Comparison of ENCODE assay signal across 1 cellular context in the genomic region with DNA sequence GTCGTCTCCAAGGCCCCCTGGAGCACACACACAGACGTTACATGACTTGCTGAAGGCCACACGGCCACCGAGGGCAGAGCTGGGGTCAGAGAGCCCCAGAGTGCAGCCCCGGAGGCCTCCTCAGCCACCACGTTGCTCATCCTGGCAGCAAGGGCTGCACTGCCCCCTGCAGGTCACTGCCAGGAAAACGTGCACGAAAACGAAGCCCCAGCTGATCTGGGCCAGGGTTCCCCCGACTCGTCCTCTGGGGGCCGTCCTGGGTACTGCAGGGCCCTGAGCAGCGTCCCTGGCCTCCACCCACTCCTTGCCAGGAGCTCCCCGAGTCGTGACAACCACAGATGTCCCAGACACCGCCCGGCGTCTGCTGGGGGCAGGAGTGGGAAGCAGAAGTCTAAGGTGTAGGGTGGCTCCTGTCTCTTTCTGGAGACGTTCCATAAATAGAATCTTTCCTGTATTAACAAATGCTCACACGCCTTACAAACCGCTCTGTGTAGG.
TF ChIP-seq lines count a peak whose summit lies in the region.

No MANE protein-coding gene starts in this region.

TF ChIP-seq in K562, 482 proteins besides CTCF, POLR2A, EP300 and RAD21 (continued from another document and continues in another):
- TF ChIP-seq, protein P1, sequence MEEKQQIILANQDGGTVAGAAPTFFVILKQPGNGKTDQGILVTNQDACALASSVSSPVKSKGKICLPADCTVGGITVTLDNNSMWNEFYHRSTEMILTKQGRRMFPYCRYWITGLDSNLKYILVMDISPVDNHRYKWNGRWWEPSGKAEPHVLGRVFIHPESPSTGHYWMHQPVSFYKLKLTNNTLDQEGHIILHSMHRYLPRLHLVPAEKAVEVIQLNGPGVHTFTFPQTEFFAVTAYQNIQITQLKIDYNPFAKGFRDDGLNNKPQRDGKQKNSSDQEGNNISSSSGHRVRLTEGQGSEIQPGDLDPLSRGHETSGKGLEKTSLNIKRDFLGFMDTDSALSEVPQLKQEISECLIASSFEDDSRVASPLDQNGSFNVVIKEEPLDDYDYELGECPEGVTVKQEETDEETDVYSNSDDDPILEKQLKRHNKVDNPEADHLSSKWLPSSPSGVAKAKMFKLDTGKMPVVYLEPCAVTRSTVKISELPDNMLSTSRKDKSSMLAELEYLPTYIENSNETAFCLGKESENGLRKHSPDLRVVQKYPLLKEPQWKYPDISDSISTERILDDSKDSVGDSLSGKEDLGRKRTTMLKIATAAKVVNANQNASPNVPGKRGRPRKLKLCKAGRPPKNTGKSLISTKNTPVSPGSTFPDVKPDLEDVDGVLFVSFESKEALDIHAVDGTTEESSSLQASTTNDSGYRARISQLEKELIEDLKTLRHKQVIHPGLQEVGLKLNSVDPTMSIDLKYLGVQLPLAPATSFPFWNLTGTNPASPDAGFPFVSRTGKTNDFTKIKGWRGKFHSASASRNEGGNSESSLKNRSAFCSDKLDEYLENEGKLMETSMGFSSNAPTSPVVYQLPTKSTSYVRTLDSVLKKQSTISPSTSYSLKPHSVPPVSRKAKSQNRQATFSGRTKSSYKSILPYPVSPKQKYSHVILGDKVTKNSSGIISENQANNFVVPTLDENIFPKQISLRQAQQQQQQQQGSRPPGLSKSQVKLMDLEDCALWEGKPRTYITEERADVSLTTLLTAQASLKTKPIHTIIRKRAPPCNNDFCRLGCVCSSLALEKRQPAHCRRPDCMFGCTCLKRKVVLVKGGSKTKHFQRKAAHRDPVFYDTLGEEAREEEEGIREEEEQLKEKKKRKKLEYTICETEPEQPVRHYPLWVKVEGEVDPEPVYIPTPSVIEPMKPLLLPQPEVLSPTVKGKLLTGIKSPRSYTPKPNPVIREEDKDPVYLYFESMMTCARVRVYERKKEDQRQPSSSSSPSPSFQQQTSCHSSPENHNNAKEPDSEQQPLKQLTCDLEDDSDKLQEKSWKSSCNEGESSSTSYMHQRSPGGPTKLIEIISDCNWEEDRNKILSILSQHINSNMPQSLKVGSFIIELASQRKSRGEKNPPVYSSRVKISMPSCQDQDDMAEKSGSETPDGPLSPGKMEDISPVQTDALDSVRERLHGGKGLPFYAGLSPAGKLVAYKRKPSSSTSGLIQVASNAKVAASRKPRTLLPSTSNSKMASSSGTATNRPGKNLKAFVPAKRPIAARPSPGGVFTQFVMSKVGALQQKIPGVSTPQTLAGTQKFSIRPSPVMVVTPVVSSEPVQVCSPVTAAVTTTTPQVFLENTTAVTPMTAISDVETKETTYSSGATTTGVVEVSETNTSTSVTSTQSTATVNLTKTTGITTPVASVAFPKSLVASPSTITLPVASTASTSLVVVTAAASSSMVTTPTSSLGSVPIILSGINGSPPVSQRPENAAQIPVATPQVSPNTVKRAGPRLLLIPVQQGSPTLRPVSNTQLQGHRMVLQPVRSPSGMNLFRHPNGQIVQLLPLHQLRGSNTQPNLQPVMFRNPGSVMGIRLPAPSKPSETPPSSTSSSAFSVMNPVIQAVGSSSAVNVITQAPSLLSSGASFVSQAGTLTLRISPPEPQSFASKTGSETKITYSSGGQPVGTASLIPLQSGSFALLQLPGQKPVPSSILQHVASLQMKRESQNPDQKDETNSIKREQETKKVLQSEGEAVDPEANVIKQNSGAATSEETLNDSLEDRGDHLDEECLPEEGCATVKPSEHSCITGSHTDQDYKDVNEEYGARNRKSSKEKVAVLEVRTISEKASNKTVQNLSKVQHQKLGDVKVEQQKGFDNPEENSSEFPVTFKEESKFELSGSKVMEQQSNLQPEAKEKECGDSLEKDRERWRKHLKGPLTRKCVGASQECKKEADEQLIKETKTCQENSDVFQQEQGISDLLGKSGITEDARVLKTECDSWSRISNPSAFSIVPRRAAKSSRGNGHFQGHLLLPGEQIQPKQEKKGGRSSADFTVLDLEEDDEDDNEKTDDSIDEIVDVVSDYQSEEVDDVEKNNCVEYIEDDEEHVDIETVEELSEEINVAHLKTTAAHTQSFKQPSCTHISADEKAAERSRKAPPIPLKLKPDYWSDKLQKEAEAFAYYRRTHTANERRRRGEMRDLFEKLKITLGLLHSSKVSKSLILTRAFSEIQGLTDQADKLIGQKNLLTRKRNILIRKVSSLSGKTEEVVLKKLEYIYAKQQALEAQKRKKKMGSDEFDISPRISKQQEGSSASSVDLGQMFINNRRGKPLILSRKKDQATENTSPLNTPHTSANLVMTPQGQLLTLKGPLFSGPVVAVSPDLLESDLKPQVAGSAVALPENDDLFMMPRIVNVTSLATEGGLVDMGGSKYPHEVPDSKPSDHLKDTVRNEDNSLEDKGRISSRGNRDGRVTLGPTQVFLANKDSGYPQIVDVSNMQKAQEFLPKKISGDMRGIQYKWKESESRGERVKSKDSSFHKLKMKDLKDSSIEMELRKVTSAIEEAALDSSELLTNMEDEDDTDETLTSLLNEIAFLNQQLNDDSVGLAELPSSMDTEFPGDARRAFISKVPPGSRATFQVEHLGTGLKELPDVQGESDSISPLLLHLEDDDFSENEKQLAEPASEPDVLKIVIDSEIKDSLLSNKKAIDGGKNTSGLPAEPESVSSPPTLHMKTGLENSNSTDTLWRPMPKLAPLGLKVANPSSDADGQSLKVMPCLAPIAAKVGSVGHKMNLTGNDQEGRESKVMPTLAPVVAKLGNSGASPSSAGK (IDR thresholded peaks at IDR 0.05) = peak; percentile 78
- no peak for TF ChIP-seq ZZZ3 (IDR thresholded peaks at IDR 0.05)
- TF ChIP-seq NFE2 (IDR thresholded peaks at IDR 0.05; ENCODE audit: low read depth) = no peak
- TF ChIP-seq, protein P2, sequence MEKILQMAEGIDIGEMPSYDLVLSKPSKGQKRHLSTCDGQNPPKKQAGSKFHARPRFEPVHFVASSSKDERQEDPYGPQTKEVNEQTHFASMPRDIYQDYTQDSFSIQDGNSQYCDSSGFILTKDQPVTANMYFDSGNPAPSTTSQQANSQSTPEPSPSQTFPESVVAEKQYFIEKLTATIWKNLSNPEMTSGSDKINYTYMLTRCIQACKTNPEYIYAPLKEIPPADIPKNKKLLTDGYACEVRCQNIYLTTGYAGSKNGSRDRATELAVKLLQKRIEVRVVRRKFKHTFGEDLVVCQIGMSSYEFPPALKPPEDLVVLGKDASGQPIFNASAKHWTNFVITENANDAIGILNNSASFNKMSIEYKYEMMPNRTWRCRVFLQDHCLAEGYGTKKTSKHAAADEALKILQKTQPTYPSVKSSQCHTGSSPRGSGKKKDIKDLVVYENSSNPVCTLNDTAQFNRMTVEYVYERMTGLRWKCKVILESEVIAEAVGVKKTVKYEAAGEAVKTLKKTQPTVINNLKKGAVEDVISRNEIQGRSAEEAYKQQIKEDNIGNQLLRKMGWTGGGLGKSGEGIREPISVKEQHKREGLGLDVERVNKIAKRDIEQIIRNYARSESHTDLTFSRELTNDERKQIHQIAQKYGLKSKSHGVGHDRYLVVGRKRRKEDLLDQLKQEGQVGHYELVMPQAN (IDR thresholded peaks at IDR 0.05; ENCODE audit: borderline replicate concordance) = 0 out of 2 replicates have a peak, but pooled peaks have one; percentile 22
- TF ChIP-seq, protein P3, sequence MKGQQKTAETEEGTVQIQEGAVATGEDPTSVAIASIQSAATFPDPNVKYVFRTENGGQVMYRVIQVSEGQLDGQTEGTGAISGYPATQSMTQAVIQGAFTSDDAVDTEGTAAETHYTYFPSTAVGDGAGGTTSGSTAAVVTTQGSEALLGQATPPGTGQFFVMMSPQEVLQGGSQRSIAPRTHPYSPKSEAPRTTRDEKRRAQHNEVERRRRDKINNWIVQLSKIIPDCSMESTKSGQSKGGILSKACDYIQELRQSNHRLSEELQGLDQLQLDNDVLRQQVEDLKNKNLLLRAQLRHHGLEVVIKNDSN (CRISPR knock-in tag; IDR thresholded peaks at IDR 0.05) = peak; percentile 42; the same call in 1 of the 2 replicates
- TF ChIP-seq, protein P4, sequence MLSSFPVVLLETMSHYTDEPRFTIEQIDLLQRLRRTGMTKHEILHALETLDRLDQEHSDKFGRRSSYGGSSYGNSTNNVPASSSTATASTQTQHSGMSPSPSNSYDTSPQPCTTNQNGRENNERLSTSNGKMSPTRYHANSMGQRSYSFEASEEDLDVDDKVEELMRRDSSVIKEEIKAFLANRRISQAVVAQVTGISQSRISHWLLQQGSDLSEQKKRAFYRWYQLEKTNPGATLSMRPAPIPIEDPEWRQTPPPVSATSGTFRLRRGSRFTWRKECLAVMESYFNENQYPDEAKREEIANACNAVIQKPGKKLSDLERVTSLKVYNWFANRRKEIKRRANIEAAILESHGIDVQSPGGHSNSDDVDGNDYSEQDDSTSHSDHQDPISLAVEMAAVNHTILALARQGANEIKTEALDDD (IDR thresholded peaks at IDR 0.05) = 0 out of 2 replicates have a peak, but pooled peaks have one; percentile 17
- 0 out of 2 replicates have a peak, but pooled peaks have one; percentile 21 for TF ChIP-seq DMBX1 (CRISPR knock-in tag; IDR thresholded peaks at IDR 0.05; ENCODE audit: borderline replicate concordance)
- no peak for TF ChIP-seq ZNF445 (CRISPR knock-in tag; IDR thresholded peaks at IDR 0.05; ENCODE audit: low read depth)
- TF ChIP-seq TOE1 (IDR thresholded peaks at IDR 0.05; ENCODE audit: borderline replicate concordance) = peak; percentile 50; the same call in 1 of the 2 replicates
- TF ChIP-seq TOE1 (CRISPR knock-in tag; IDR thresholded peaks at IDR 0.05; ENCODE audit: borderline replicate concordance, low read depth) = peak; percentile 36; the same call in 1 of the 2 replicates
- no peak for TF ChIP-seq ZC3H11A (IDR thresholded peaks at IDR 0.05; ENCODE audit: low read depth, low read length)
- TF ChIP-seq, protein P5, sequence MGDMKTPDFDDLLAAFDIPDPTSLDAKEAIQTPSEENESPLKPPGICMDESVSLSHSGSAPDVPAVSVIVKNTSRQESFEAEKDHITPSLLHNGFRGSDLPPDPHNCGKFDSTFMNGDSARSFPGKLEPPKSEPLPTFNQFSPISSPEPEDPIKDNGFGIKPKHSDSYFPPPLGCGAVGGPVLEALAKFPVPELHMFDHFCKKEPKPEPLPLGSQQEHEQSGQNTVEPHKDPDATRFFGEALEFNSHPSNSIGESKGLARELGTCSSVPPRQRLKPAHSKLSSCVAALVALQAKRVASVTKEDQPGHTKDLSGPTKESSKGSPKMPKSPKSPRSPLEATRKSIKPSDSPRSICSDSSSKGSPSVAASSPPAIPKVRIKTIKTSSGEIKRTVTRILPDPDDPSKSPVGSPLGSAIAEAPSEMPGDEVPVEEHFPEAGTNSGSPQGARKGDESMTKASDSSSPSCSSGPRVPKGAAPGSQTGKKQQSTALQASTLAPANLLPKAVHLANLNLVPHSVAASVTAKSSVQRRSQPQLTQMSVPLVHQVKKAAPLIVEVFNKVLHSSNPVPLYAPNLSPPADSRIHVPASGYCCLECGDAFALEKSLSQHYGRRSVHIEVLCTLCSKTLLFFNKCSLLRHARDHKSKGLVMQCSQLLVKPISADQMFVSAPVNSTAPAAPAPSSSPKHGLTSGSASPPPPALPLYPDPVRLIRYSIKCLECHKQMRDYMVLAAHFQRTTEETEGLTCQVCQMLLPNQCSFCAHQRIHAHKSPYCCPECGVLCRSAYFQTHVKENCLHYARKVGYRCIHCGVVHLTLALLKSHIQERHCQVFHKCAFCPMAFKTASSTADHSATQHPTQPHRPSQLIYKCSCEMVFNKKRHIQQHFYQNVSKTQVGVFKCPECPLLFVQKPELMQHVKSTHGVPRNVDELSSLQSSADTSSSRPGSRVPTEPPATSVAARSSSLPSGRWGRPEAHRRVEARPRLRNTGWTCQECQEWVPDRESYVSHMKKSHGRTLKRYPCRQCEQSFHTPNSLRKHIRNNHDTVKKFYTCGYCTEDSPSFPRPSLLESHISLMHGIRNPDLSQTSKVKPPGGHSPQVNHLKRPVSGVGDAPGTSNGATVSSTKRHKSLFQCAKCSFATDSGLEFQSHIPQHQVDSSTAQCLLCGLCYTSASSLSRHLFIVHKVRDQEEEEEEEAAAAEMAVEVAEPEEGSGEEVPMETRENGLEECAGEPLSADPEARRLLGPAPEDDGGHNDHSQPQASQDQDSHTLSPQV (IDR thresholded peaks at IDR 0.05) = peak; percentile 66; the same call in 1 of the 2 replicates
- TF ChIP-seq SAP30 (IDR thresholded peaks at IDR 0.05; ENCODE audit: borderline replicate concordance, insufficient read depth, low read depth, low read length, poor library complexity, severe bottlenecking) = no peak
- 0 out of 2 replicates have a peak, but pooled peaks have one; percentile 40 for TF ChIP-seq JUND (IDR thresholded peaks at IDR 0.05; ENCODE audit: borderline replicate concordance, low read depth, low read length)
- TF ChIP-seq JUND (tag; IDR thresholded peaks at IDR 0.05; ENCODE audit: borderline replicate concordance, low read depth, low read length) = peak; percentile 29; the same call in 1 of the 3 replicates
- TF ChIP-seq L3MBTL2 (IDR thresholded peaks at IDR 0.05) = peak; percentile 85
- TF ChIP-seq, protein P6, sequence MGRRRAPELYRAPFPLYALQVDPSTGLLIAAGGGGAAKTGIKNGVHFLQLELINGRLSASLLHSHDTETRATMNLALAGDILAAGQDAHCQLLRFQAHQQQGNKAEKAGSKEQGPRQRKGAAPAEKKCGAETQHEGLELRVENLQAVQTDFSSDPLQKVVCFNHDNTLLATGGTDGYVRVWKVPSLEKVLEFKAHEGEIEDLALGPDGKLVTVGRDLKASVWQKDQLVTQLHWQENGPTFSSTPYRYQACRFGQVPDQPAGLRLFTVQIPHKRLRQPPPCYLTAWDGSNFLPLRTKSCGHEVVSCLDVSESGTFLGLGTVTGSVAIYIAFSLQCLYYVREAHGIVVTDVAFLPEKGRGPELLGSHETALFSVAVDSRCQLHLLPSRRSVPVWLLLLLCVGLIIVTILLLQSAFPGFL (CRISPR knock-in tag; IDR thresholded peaks at IDR 0.05) = no peak
- TF ChIP-seq, protein P7, sequence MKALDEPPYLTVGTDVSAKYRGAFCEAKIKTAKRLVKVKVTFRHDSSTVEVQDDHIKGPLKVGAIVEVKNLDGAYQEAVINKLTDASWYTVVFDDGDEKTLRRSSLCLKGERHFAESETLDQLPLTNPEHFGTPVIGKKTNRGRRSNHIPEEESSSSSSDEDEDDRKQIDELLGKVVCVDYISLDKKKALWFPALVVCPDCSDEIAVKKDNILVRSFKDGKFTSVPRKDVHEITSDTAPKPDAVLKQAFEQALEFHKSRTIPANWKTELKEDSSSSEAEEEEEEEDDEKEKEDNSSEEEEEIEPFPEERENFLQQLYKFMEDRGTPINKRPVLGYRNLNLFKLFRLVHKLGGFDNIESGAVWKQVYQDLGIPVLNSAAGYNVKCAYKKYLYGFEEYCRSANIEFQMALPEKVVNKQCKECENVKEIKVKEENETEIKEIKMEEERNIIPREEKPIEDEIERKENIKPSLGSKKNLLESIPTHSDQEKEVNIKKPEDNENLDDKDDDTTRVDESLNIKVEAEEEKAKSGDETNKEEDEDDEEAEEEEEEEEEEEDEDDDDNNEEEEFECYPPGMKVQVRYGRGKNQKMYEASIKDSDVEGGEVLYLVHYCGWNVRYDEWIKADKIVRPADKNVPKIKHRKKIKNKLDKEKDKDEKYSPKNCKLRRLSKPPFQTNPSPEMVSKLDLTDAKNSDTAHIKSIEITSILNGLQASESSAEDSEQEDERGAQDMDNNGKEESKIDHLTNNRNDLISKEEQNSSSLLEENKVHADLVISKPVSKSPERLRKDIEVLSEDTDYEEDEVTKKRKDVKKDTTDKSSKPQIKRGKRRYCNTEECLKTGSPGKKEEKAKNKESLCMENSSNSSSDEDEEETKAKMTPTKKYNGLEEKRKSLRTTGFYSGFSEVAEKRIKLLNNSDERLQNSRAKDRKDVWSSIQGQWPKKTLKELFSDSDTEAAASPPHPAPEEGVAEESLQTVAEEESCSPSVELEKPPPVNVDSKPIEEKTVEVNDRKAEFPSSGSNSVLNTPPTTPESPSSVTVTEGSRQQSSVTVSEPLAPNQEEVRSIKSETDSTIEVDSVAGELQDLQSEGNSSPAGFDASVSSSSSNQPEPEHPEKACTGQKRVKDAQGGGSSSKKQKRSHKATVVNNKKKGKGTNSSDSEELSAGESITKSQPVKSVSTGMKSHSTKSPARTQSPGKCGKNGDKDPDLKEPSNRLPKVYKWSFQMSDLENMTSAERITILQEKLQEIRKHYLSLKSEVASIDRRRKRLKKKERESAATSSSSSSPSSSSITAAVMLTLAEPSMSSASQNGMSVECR (CRISPR knock-in tag; IDR thresholded peaks at IDR 0.05) = peak; percentile 96
